8 cellular contexts compared by ENCODE assay signal in the genomic region with DNA sequence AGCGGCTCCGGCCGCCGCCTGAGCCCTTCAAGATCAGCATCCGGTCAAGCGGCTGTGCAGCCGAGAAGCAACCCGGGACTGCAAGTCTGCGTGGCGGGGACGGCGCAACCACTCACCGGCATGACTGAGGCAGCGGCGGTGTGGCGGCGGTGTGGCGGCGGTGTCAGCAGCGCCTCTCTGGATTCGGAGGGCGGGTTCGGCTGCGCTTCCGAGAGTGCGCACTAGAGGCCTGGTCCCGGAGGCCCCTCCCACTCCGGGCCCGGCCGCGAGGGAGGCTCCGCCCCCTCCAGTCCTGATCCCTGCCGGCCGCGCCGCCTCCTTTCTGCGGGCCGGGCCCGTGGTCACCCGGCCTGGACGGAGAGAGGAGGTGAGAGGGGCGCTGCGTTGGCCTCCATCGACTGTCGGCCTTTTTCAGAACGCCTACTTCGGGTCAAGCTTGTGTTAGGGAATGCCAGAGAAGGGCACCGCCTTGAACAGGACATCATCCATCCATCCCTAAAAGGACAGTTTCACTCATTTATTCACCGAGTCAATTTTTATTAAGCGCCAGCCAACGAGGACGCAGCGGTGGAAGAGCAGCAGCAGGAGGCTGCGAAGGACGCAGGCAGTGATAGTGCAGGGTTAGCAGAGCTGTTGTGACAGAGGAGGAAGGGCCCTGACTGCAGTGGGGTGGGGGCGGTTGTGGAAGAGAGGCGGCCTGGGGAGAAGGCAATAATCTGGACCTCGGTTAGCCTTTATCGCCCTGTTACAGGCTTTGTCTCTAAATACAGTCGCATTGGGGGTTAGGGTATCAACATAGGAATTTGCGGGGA. TPM values are rescaled to one million over a fixed set of nuclear protein-coding genes. Genes with fewer than 3 reads are reported as not detected.
A peak's percentile ranks its signal among the peaks of the same experiment; 100 is the strongest.
DNase-seq lines count a peak whose midpoint lies in the region; ATAC-seq and TF ChIP-seq lines count a peak whose summit lies in the region.

A gene with protein sequence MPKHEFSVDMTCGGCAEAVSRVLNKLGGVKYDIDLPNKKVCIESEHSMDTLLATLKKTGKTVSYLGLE (minus strand): TSS at position 202 of the 812 bp plus-strand sequence. CDS start 80 bp downstream, at position 122.

- peak; percentile 83 for DNase-seq in AG10803 (ENCODE audit: low read depth)
- DNase-seq in NCI-H510A (lab: John Stamatoyannopoulos, UW), result peak; percentile 77
- DNase-seq in activated CD4-positive, alpha-beta T cell treated with anti-CD3 and anti-CD28 coated beads for 48 hours, result peak; percentile 94
- DNase-seq in left colon, result peak; percentile 90 to 94
- peak; percentile 91 for DNase-seq in stimulated activated CD4-positive, alpha-beta T cell treated with anti-CD3 and anti-CD28 coated beads, Interleukin-1b, Interleukin-23, amount 100 ng/mL, for 48 hours

- ATAC-seq in GM18907 (IDR thresholded peaks at IDR 0.05; ENCODE audit: unreplicated experiment) (peak; percentile 96), HG03139 (IDR thresholded peaks at IDR 0.05; ENCODE audit: unreplicated experiment) (peak; percentile 99), left colon (peak; percentile 99)

- intact Hi-C loops in left colon (cut with DNase I, micrococcal nuclease), result no loop called here

- peak within 1 kb of the TSS; percentile 94 for H3K4me3 ChIP-seq in AG10803 (ENCODE audit: low read length)

- H3K27ac ChIP-seq in cingulate gyrus (ENCODE audit: low read depth, low read length), result peak within 1 kb of the TSS; percentile 86

- TF ChIP-seq CTCF in AG10803 (conservative IDR thresholded peaks at IDR 0.05; ENCODE audit: low read length), result 0 out of 2 replicates have a peak, but pooled peaks have one; percentile 8

RNA-seq across cellular contexts. Expression of the gene that starts here (rescaled TPM):
- total RNA-seq in left colon, result 10 to 100 TPM; 48.7 to 49.2 TPM

Comparison
In these comparisons a context has a peak if more than half of its experiments do, and no peak if none do; other contexts are left out.
1. Peak in every context shown above with its lines: DNase-seq, ATAC-seq, H3K4me3 ChIP-seq and H3K27ac ChIP-seq.